33 cellular contexts compared by ENCODE assay signal in the genomic region with DNA sequence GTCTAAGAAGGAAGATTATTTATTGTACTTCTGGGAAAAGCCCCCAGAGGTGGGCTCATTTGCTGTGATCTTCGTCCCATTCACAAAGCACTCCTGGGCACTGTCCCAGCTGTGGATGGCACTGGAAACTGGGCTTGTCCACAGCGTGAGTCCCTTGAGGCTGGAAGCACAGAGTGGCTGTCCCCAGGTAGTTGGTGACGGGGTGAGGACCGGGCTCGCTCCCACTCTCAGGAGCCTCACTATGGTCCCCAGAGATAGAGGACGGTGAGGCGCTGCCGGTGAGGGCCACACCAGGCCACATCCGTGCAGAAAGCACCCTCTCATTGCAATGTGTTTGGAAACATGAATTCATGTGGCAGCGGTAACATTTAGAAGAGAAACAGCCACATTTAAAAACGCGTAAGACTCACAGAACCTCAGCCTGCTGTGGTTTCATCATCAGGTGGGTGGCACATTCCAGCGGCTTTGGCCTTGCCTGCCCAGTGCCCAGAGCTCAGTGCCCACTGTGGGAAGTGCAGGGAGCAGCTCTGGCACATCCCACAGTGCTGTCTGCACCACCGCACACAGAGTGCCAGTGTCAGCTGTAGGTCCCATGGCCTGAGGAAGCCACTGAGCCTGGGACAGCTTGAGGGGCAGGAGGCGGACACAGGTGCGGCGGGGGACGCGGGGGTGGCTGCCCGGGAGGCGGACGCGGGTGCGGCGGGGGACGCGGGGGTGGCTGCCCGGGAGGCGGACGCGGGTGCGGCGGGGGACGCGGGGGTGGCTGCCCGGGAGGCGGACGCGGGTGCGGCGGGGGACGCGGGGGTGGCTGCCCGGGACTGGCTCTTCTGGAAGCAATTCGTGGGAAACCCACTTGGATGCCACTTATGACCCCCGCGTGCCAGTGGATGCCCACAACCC.
"Had no signal": no experiment of that assay in that cellular context is flagged by ENCODE, and none has a peak within 500 bp of the region (broad histone marks: within the 10 kb centered on the region; RNA-seq: fewer than 3 reads in every experiment).

No MANE protein-coding gene starts in this region.

- H3K27me3 ChIP-seq: adrenal gland, brain microvascular endothelial cell, Peyer's patch had no signal

- H3K9me3 ChIP-seq: adrenal gland, Peyer's patch had no signal

- H3K4me1 ChIP-seq: adrenal gland, Peyer's patch had no signal

- DNase-seq: activated B cell treated with CpG ODN at 0.5 μM for 24 hours; activated CD4-positive, alpha-beta T cell treated with anti-CD3 and anti-CD28 coated beads for 48 hours; activated CD4-positive, CD25-positive, alpha-beta regulatory T cell treated with anti-CD3 and anti-CD28 coated beads, Interleukin-2, amount 50 U/mL, for 72 hours; activated CD8-positive, alpha-beta T cell treated with anti-CD3 and anti-CD28 coated beads for 36 hours; activated gamma-delta T cell; activated naive CD4-positive, alpha-beta T cell treated with Interleukin-2 at 50 U/mL for 16 hours; activated T-cell treated with anti-CD3 and anti-CD28 coated beads, Interleukin-2, amount 50 U/mL, for 1 hour; adrenal gland; brain microvascular endothelial cell; central memory CD4-positive, alpha-beta T cell; IMR-90; NCI-H1048; NCI-H1105 treated with DMSO at 0.1 percent for 48 hours; NCI-H1436; NCI-H1694; NCI-H1930; NCI-H2081 treated with DMSO at 0.1 percent for 48 hours; NCI-H226; NCI-H446 treated with DMSO at 0.1 percent for 48 hours; NCI-H748 treated with DMSO at 0.1 percent for 48 hours; NK-92 treated with Interleukin-12 subunit alpha and Interleukin-12 subunit beta, amount 100 ng/mL, for 24 hours; PC-3; SIG-M5; T-helper 1 cell; T-helper 2 cell; T-helper 9 cell had no signal

- H3K4me3 Mint-ChIP-seq: activated B cell treated with CpG ODN at 0.5 μM for 24 hours; activated CD8-positive, alpha-beta T cell treated with anti-CD3 and anti-CD28 coated beads for 36 hours had no signal

- H3K36me3 ChIP-seq: adrenal gland, brain microvascular endothelial cell, Peyer's patch had no signal

- H3K27ac Mint-ChIP-seq: activated B cell treated with CpG ODN at 0.5 μM for 24 hours; activated CD8-positive, alpha-beta T cell treated with anti-CD3 and anti-CD28 coated beads for 36 hours; activated naive CD4-positive, alpha-beta T cell treated with anti-CD3 and anti-CD28 coated beads, Interleukin-2, amount 50 U/mL, for 72 hours; activated T-helper 2 cell treated with anti-CD3 and anti-CD28 coated beads, Interferon-gamma antibody, Interleukin-2, Interleukin-4, amounts not matched to agents 10 μg/mL and 5 μg/mL and 100 μg/mL, durations not matched to agents 14 hours and 24 hours and 36 hours had no signal

- H3K4me1 Mint-ChIP-seq: activated B cell treated with CpG ODN at 0.5 μM for 24 hours had no signal

- H3K36me3 Mint-ChIP-seq: activated naive CD4-positive, alpha-beta T cell treated with anti-CD3 and anti-CD28 coated beads, Interleukin-2, amount 50 U/mL, for 72 hours had no signal

- H3K27ac ChIP-seq: adrenal gland, brain microvascular endothelial cell, Peyer's patch, VCaP had no signal

- H3K9me3 Mint-ChIP-seq: activated CD8-positive, alpha-beta T cell treated with anti-CD3 and anti-CD28 coated beads for 36 hours; activated naive CD4-positive, alpha-beta T cell treated with anti-CD3 and anti-CD28 coated beads, Interleukin-2, amount 50 U/mL, for 72 hours; activated T-helper 2 cell treated with anti-CD3 and anti-CD28 coated beads, Interferon-gamma antibody, Interleukin-2, Interleukin-4, amounts not matched to agents 10 μg/mL and 5 μg/mL and 100 μg/mL, durations not matched to agents 14 hours and 24 hours and 36 hours had no signal

- H3K4me3 ChIP-seq: adrenal gland, K562, Peyer's patch had no signal

- ATAC-seq: activated CD8-positive, alpha-beta T cell treated with anti-CD3 and anti-CD28 coated beads for 36 hours; activated naive CD4-positive, alpha-beta T cell treated with anti-CD3 and anti-CD28 coated beads, Interleukin-2, amount 50 U/mL, for 72 hours; K562; PC-3; Right ventricle myocardium inferior; SK-N-SH treated with all-trans-retinoic acid at 6 μM for 48 hours had no signal

- H3K27me3 Mint-ChIP-seq: activated B cell treated with CpG ODN at 0.5 μM for 24 hours; activated CD8-positive, alpha-beta T cell treated with anti-CD3 and anti-CD28 coated beads for 36 hours had no signal
